In genomic region chr1:110787328-110788071, GRCh38 we compare ENCODE assay signal across 8 cellular contexts.
DNase-seq lines count a peak whose midpoint lies in the region; ATAC-seq and FAIRE-seq lines count a peak whose summit lies in the region.

No MANE protein-coding gene starts in this region.

- no peak for FAIRE-seq in urothelium cell line (lab: Jason Lieb, UNC)

- H3K27me3 ChIP-seq in CD4-positive, alpha-beta memory T cell (ENCODE audit: insufficient read depth, low read length): no peaks in the 10 kb centered on the region

- peak overlapping the region; percentile 78 to 88 (median 82) for H3K4me3 Mint-ChIP-seq in CD4-positive, alpha-beta memory T cell
- peak overlapping the region; percentile 57 for H3K4me3 Mint-ChIP-seq in activated T-cell treated with anti-CD3 and anti-CD28 coated beads, Interleukin-2, amount 50 U/mL, for 4 hours

- peak overlapping the region; percentile 34 for H3K27ac ChIP-seq in CD4-positive, alpha-beta memory T cell (ENCODE audit: low read depth, low read length)

- H3K27me3 Mint-ChIP-seq in CD4-positive, alpha-beta memory T cell: peaks cover 0 to 1% of the 10 kb centered on the region in 2 donors
- no peaks in the 10 kb centered on the region for H3K27me3 Mint-ChIP-seq in activated T-cell treated with anti-CD3 and anti-CD28 coated beads, Interleukin-2, amount 50 U/mL, for 4 hours (ENCODE audit: low read depth)

- CTCF ChIA-PET in CD4-positive, alpha-beta memory T cell (lab: Charles Lee; ENCODE audit: partially characterized antibody): interaction anchor here (0.6 to 10.1 kb wide), 33 partner anchors 8 to 1603 kb away, joined by 3 to 145 read pairs (median 4); partner anchors contain the start of genes CD53 and KCNA3

- peak; percentile 76 for ATAC-seq in HG03175 (IDR thresholded peaks at IDR 0.05; ENCODE audit: unreplicated experiment)
- peak in 1 of 2 donors; percentile 54 for ATAC-seq in activated T-cell treated with anti-CD3 and anti-CD28 coated beads, Interleukin-2, amount 50 U/mL, for 4 hours

- H3K9me3 Mint-ChIP-seq in CD4-positive, alpha-beta memory T cell: peaks cover 0 to 36% (median 20%) of the 10 kb centered on the region in 8 donors
- peaks cover 11% of the 10 kb centered on the region for H3K9me3 Mint-ChIP-seq in activated T-cell treated with anti-CD3 and anti-CD28 coated beads, Interleukin-2, amount 50 U/mL, for 4 hours

- H3K36me3 Mint-ChIP-seq in CD4-positive, alpha-beta memory T cell: peaks cover 3 to 19% of the 10 kb centered on the region in 2 donors
- peaks cover 2% of the 10 kb centered on the region for H3K36me3 Mint-ChIP-seq in activated T-cell treated with anti-CD3 and anti-CD28 coated beads, Interleukin-2, amount 50 U/mL, for 4 hours (ENCODE audit: insufficient read depth)

- POLR2A ChIA-PET in CD4-positive, alpha-beta memory T cell (lab: Charles Lee; ENCODE audit: partially characterized antibody): interaction anchor here (0.6 to 4.9 kb wide), 34 partner anchors 8 to 968 kb away, joined by 3 to 69 read pairs (median 4); partner anchors contain the start of genes CD53, KCNA2, KCNA3 and LRIF1

- DNase-seq in CD4-positive, alpha-beta memory T cell: peak; percentile 64 to 82 (median 75)
- DNase-seq in GM19240 (ENCODE audit: insufficient read length, low spot score) (peak; percentile 30), NCI-H1694 treated with DMSO at 0.1 percent for 48 hours (lab: John Stamatoyannopoulos, UW) (no peak), urothelium cell line (ENCODE audit: low spot score) (no peak), NCI-H2081 treated with DMSO at 0.1 percent for 48 hours (lab: John Stamatoyannopoulos, UW) (no peak), HPDE6-E6E7 (ENCODE audit: extremely low spot score) (no peak)
- no peak for DNase-seq in activated T-cell treated with anti-CD3 and anti-CD28 coated beads, Interleukin-2, amount 50 U/mL, for 4 hours

- H3K9me3 ChIP-seq in CD4-positive, alpha-beta memory T cell (ENCODE audit: control insufficient read depth in 1 of 2, low read length in 2 of 2): no peaks in the 10 kb centered on the region

- peak overlapping the region; percentile 76 to 95 (median 92) for H3K27ac Mint-ChIP-seq in CD4-positive, alpha-beta memory T cell

- H3K4me3 ChIP-seq in CD4-positive, alpha-beta memory T cell (ENCODE audit: low read length in 2 of 2): peak overlapping the region in 1 of 2 donors; percentile 19

- H3K36me3 ChIP-seq in CD4-positive, alpha-beta memory T cell (ENCODE audit: insufficient read depth, low read length): no peaks in the 10 kb centered on the region

- H3K4me1 Mint-ChIP-seq in CD4-positive, alpha-beta memory T cell: peaks cover 55 to 70% (median 64%) of the 10 kb centered on the region in 4 donors
- peaks cover 63% of the 10 kb centered on the region for H3K4me1 Mint-ChIP-seq in activated T-cell treated with anti-CD3 and anti-CD28 coated beads, Interleukin-2, amount 50 U/mL, for 4 hours (ENCODE audit: low read depth)

- H3K4me1 ChIP-seq in CD4-positive, alpha-beta memory T cell (ENCODE audit: insufficient read depth, low read length): peaks cover 65% of the 10 kb centered on the region

- intact Hi-C loops in CD4-positive, alpha-beta memory T cell (cut with micrococcal nuclease): loop anchor here (1.0 to 2.0 kb wide), 4 partner anchors 43 to 205 kb away; no protein-coding TSS in a partner anchor

Comparison
In these comparisons a context has a peak if more than half of its experiments do, and no peak if none do; other contexts are left out.
1. DNase-seq: peak in CD4-positive, alpha-beta memory T cell (5 of 5) and GM19240 (single experiment); none in activated T-cell treated with anti-CD3 and anti-CD28 coated beads, Interleukin-2, amount 50 U/mL, for 4 hours (single experiment), NCI-H1694 treated with DMSO at 0.1 percent for 48 hours (single experiment), urothelium cell line (single experiment), NCI-H2081 treated with DMSO at 0.1 percent for 48 hours (single experiment) and HPDE6-E6E7 (single experiment).